Comparison of ENCODE assay signal across 1 cellular context in the genomic region with DNA sequence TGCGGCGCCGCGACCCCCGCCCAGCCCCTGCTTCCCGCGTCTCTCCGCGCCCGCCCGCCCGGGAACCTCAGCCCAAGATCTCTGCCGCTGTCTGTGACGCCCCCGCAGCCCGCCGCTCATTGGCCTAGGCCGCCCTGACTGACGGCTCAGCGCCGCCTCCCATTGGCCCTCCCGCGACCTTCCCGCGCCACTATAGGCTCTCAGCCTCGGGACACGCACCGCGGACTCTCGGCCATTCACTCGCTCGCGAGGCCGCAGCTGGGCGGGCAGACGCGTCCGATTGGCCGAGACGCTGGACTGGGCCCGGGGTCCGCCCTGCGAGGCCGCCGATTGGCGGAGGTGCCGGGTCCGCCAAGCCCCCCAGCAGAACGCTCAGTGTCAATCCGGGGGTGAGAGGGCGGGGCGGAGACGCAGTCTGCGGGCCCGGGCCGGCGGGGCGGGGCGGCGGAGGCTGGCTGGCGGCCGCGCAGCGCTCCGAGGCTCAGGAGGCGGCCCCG.
TF ChIP-seq lines count a peak whose summit lies in the region.

A gene (minus strand): TSS at position 95 of the 497 bp plus-strand sequence. CDS start 215 bp downstream, outside the sequence.

TF ChIP-seq in HepG2, 621 proteins besides CTCF, POLR2A, EP300 and RAD21 (continued from another document and continues in another):
- TF ChIP-seq, protein P1, sequence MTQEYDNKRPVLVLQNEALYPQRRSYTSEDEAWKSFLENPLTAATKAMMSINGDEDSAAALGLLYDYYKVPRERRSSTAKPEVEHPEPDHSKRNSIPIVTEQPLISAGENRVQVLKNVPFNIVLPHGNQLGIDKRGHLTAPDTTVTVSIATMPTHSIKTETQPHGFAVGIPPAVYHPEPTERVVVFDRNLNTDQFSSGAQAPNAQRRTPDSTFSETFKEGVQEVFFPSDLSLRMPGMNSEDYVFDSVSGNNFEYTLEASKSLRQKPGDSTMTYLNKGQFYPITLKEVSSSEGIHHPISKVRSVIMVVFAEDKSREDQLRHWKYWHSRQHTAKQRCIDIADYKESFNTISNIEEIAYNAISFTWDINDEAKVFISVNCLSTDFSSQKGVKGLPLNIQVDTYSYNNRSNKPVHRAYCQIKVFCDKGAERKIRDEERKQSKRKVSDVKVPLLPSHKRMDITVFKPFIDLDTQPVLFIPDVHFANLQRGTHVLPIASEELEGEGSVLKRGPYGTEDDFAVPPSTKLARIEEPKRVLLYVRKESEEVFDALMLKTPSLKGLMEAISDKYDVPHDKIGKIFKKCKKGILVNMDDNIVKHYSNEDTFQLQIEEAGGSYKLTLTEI (CRISPR knock-in tag; conservative IDR thresholded peaks at IDR 0.05), result no peak
- TF ChIP-seq ZFY (CRISPR knock-in tag; IDR thresholded peaks at IDR 0.05), result no peak
- TF ChIP-seq, protein P2, sequence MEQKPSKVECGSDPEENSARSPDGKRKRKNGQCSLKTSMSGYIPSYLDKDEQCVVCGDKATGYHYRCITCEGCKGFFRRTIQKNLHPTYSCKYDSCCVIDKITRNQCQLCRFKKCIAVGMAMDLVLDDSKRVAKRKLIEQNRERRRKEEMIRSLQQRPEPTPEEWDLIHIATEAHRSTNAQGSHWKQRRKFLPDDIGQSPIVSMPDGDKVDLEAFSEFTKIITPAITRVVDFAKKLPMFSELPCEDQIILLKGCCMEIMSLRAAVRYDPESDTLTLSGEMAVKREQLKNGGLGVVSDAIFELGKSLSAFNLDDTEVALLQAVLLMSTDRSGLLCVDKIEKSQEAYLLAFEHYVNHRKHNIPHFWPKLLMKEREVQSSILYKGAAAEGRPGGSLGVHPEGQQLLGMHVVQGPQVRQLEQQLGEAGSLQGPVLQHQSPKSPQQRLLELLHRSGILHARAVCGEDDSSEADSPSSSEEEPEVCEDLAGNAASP (CRISPR knock-in tag; IDR thresholded peaks at IDR 0.05; ENCODE audit: borderline replicate concordance), result no peak
- TF ChIP-seq RARG (CRISPR knock-in tag; IDR thresholded peaks at IDR 0.05; ENCODE audit: low read depth), result no peak
- no peak for TF ChIP-seq ZNF720 (CRISPR knock-in tag; IDR thresholded peaks at IDR 0.05)
- no peak for TF ChIP-seq ZNF546 (CRISPR knock-in tag; conservative IDR thresholded peaks at IDR 0.05)
- TF ChIP-seq, protein P3, sequence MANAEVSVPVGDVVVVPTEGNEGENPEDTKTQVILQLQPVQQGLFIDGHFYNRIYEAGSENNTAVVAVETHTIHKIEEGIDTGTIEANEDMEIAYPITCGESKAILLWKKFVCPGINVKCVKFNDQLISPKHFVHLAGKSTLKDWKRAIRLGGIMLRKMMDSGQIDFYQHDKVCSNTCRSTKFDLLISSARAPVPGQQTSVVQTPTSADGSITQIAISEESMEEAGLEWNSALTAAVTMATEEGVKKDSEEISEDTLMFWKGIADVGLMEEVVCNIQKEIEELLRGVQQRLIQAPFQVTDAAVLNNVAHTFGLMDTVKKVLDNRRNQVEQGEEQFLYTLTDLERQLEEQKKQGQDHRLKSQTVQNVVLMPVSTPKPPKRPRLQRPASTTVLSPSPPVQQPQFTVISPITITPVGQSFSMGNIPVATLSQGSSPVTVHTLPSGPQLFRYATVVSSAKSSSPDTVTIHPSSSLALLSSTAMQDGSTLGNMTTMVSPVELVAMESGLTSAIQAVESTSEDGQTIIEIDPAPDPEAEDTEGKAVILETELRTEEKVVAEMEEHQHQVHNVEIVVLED (CRISPR knock-in tag; IDR thresholded peaks at IDR 0.05; ENCODE audit: borderline replicate concordance), result peak; percentile 37; the same call in 1 of the 2 replicates
- no peak for TF ChIP-seq RFX3 (CRISPR knock-in tag; IDR thresholded peaks at IDR 0.05)
- TF ChIP-seq, protein P4, sequence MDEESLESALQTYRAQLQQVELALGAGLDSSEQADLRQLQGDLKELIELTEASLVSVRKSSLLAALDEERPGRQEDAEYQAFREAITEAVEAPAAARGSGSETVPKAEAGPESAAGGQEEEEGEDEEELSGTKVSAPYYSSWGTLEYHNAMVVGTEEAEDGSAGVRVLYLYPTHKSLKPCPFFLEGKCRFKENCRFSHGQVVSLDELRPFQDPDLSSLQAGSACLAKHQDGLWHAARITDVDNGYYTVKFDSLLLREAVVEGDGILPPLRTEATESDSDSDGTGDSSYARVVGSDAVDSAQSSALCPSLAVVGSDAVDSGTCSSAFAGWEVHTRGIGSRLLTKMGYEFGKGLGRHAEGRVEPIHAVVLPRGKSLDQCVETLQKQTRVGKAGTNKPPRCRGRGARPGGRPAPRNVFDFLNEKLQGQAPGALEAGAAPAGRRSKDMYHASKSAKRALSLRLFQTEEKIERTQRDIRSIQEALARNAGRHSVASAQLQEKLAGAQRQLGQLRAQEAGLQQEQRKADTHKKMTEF (CRISPR knock-in tag; IDR thresholded peaks at IDR 0.05), result no peak
- TF ChIP-seq, protein P5, sequence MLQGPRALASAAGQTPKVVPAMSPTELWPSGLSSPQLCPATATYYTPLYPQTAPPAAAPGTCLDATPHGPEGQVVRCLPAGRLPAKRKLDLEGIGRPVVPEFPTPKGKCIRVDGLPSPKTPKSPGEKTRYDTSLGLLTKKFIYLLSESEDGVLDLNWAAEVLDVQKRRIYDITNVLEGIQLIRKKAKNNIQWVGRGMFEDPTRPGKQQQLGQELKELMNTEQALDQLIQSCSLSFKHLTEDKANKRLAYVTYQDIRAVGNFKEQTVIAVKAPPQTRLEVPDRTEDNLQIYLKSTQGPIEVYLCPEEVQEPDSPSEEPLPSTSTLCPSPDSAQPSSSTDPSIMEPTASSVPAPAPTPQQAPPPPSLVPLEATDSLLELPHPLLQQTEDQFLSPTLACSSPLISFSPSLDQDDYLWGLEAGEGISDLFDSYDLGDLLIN (CRISPR knock-in tag; IDR thresholded peaks at IDR 0.05; ENCODE audit: borderline replicate concordance), result no peak
- TF ChIP-seq HDAC2 (CRISPR knock-in tag; IDR thresholded peaks at IDR 0.05), result no peak
- TF ChIP-seq, protein P6, sequence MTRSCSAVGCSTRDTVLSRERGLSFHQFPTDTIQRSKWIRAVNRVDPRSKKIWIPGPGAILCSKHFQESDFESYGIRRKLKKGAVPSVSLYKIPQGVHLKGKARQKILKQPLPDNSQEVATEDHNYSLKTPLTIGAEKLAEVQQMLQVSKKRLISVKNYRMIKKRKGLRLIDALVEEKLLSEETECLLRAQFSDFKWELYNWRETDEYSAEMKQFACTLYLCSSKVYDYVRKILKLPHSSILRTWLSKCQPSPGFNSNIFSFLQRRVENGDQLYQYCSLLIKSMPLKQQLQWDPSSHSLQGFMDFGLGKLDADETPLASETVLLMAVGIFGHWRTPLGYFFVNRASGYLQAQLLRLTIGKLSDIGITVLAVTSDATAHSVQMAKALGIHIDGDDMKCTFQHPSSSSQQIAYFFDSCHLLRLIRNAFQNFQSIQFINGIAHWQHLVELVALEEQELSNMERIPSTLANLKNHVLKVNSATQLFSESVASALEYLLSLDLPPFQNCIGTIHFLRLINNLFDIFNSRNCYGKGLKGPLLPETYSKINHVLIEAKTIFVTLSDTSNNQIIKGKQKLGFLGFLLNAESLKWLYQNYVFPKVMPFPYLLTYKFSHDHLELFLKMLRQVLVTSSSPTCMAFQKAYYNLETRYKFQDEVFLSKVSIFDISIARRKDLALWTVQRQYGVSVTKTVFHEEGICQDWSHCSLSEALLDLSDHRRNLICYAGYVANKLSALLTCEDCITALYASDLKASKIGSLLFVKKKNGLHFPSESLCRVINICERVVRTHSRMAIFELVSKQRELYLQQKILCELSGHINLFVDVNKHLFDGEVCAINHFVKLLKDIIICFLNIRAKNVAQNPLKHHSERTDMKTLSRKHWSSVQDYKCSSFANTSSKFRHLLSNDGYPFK (CRISPR knock-in tag; IDR thresholded peaks at IDR 0.05; ENCODE audit: borderline replicate concordance), result no peak
- TF ChIP-seq, protein P7, sequence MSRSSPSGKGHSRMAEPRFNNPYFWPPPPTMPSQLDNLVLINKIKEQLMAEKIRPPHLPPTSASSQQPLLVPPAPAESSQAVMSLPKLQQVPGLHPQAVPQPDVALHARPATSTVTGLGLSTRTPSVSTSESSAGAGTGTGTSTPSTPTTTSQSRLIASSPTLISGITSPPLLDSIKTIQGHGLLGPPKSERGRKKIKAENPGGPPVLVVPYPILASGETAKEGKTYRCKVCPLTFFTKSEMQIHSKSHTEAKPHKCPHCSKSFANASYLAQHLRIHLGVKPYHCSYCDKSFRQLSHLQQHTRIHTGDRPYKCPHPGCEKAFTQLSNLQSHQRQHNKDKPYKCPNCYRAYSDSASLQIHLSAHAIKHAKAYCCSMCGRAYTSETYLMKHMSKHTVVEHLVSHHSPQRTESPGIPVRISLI (CRISPR knock-in tag; IDR thresholded peaks at IDR 0.05; ENCODE audit: borderline replicate concordance), result no peak
- TF ChIP-seq BCL6 (CRISPR knock-in tag; IDR thresholded peaks at IDR 0.05), result no peak
- TF ChIP-seq MEIS1 (CRISPR knock-in tag; IDR thresholded peaks at IDR 0.05; ENCODE audit: borderline replicate concordance), result no peak
- TF ChIP-seq PITX1 (CRISPR knock-in tag; IDR thresholded peaks at IDR 0.05), result no peak
- TF ChIP-seq CBFB (CRISPR knock-in tag; IDR thresholded peaks at IDR 0.05), result 0 out of 2 replicates have a peak, but pooled peaks have one; percentile 35
- TF ChIP-seq, protein P8, sequence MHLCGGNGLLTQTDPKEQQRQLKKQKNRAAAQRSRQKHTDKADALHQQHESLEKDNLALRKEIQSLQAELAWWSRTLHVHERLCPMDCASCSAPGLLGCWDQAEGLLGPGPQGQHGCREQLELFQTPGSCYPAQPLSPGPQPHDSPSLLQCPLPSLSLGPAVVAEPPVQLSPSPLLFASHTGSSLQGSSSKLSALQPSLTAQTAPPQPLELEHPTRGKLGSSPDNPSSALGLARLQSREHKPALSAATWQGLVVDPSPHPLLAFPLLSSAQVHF (CRISPR knock-in tag; IDR thresholded peaks at IDR 0.05), result no peak
- TF ChIP-seq PHF21A (CRISPR knock-in tag; IDR thresholded peaks at IDR 0.05), result peak; percentile 45; the same call in 1 of the 2 replicates
- peak; percentile 54; the same call in 1 of the 2 replicates for TF ChIP-seq SP5 (CRISPR knock-in tag; IDR thresholded peaks at IDR 0.05; ENCODE audit: borderline replicate concordance, low read depth)
- no peak for TF ChIP-seq ZMYM4 (CRISPR knock-in tag; IDR thresholded peaks at IDR 0.05)
- no peak for TF ChIP-seq MATR3 (CRISPR knock-in tag; IDR thresholded peaks at IDR 0.05)
- TF ChIP-seq, protein P9, sequence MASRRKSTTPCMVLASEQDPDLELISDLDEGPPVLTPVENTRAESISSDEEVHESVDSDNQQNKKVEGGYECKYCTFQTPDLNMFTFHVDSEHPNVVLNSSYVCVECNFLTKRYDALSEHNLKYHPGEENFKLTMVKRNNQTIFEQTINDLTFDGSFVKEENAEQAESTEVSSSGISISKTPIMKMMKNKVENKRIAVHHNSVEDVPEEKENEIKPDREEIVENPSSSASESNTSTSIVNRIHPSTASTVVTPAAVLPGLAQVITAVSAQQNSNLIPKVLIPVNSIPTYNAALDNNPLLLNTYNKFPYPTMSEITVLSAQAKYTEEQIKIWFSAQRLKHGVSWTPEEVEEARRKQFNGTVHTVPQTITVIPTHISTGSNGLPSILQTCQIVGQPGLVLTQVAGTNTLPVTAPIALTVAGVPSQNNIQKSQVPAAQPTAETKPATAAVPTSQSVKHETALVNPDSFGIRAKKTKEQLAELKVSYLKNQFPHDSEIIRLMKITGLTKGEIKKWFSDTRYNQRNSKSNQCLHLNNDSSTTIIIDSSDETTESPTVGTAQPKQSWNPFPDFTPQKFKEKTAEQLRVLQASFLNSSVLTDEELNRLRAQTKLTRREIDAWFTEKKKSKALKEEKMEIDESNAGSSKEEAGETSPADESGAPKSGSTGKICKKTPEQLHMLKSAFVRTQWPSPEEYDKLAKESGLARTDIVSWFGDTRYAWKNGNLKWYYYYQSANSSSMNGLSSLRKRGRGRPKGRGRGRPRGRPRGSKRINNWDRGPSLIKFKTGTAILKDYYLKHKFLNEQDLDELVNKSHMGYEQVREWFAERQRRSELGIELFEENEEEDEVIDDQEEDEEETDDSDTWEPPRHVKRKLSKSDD (CRISPR knock-in tag; IDR thresholded peaks at IDR 0.05; ENCODE audit: low read depth), result no peak
- no peak for TF ChIP-seq ARNT (IDR thresholded peaks at IDR 0.05)
- TF ChIP-seq, protein P10, sequence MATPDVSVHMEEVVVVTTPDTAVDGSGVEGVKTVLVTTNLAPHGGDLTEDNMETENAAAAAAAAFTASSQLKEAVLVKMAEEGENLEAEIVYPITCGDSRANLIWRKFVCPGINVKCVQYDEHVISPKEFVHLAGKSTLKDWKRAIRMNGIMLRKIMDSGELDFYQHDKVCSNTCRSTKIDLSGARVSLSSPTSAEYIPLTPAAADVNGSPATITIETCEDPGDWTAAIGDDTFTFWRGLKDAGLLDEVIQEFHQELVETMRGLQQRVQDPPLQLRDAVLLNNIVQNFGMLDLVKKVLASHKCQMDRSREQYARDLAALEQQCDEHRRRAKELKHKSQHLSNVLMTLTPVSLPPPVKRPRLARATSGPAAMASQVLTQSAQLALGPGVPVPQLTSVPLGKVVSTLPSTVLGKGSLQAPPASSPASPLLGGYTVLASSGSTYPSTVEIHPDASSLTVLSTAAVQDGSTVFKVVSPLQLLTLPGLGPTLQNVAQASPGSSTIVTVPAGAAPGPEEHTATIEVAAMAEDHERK (CRISPR knock-in tag; IDR thresholded peaks at IDR 0.05; ENCODE audit: low read depth), result no peak
- no peak for TF ChIP-seq KDM4B (CRISPR knock-in tag; IDR thresholded peaks at IDR 0.05)
- no peak for TF ChIP-seq ATF7 (IDR thresholded peaks at IDR 0.05)
- no peak for TF ChIP-seq ATF7 (CRISPR knock-in tag; IDR thresholded peaks at IDR 0.05)
- TF ChIP-seq, protein P11, sequence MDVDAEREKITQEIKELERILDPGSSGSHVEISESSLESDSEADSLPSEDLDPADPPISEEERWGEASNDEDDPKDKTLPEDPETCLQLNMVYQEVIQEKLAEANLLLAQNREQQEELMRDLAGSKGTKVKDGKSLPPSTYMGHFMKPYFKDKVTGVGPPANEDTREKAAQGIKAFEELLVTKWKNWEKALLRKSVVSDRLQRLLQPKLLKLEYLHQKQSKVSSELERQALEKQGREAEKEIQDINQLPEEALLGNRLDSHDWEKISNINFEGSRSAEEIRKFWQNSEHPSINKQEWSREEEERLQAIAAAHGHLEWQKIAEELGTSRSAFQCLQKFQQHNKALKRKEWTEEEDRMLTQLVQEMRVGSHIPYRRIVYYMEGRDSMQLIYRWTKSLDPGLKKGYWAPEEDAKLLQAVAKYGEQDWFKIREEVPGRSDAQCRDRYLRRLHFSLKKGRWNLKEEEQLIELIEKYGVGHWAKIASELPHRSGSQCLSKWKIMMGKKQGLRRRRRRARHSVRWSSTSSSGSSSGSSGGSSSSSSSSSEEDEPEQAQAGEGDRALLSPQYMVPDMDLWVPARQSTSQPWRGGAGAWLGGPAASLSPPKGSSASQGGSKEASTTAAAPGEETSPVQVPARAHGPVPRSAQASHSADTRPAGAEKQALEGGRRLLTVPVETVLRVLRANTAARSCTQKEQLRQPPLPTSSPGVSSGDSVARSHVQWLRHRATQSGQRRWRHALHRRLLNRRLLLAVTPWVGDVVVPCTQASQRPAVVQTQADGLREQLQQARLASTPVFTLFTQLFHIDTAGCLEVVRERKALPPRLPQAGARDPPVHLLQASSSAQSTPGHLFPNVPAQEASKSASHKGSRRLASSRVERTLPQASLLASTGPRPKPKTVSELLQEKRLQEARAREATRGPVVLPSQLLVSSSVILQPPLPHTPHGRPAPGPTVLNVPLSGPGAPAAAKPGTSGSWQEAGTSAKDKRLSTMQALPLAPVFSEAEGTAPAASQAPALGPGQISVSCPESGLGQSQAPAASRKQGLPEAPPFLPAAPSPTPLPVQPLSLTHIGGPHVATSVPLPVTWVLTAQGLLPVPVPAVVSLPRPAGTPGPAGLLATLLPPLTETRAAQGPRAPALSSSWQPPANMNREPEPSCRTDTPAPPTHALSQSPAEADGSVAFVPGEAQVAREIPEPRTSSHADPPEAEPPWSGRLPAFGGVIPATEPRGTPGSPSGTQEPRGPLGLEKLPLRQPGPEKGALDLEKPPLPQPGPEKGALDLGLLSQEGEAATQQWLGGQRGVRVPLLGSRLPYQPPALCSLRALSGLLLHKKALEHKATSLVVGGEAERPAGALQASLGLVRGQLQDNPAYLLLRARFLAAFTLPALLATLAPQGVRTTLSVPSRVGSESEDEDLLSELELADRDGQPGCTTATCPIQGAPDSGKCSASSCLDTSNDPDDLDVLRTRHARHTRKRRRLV (CRISPR knock-in tag; IDR thresholded peaks at IDR 0.05), result no peak
- TF ChIP-seq ZNF460 (CRISPR knock-in tag; IDR thresholded peaks at IDR 0.05; ENCODE audit: borderline replicate concordance), result no peak
